ENCODE assay signal across 8 cellular contexts in the genomic region with DNA sequence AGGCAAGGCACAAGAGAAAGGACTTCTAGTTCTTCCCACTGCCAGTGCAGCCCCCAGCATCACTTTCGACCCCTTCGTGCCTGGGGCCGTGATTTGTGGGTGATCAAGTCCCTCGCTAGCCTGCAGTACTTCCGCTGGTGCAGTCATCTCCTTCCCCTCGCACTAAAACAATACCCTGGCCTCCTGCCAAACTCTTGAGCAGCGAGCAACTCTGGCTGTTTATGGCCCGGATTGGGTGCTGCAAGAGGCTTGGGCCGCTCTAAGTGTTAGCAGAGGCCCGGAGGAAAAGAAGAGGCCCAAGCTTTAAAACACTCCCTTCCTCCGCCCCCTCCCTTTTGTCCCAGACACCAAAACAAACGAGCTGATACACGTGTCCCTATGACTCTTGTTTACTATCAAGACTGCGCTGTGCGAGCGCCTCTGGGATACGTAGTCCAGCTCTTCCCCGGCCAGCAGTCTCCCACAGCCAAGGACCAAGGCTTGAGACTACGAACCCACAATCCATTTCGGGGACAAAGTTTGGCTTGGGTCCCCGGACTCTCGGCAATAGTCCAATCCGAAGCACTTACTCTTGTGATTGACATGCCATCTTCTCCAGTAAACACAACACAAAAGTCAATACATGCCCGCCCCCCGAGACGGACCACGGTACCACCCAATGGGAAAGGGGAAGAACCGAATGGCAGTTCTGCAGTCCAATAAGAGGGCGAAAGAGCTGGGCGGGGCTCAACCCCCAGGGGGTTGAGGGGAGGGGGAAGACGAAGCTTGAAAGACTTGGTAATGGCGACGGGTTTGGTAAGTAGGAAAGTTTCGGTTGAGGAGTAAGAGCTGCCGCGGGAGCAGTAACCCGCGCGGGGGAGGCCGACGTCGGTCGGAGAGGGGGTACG. TPM values are rescaled to one million over a fixed set of nuclear protein-coding genes. Genes with fewer than 3 reads are reported as not detected.
DNase-seq lines count a peak whose midpoint lies in the region; ATAC-seq and TF ChIP-seq lines count a peak whose summit lies in the region.

A gene with protein sequence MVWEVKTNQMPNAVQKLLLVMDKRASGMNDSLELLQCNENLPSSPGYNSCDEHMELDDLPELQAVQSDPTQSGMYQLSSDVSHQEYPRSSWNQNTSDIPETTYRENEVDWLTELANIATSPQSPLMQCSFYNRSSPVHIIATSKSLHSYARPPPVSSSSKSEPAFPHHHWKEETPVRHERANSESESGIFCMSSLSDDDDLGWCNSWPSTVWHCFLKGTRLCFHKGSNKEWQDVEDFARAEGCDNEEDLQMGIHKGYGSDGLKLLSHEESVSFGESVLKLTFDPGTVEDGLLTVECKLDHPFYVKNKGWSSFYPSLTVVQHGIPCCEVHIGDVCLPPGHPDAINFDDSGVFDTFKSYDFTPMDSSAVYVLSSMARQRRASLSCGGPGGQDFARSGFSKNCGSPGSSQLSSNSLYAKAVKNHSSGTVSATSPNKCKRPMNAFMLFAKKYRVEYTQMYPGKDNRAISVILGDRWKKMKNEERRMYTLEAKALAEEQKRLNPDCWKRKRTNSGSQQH (plus strand): TSS at position 771 of the 887 bp plus-strand sequence. CDS start 10,891 bp downstream, outside the sequence.

- ATAC-seq in GM18499 (IDR thresholded peaks at IDR 0.05; ENCODE audit: insufficient read depth, unreplicated experiment) = peak; percentile 82
- ATAC-seq in HG02943 (IDR thresholded peaks at IDR 0.05; ENCODE audit: low read depth, unreplicated experiment) = peak; percentile 89
- ATAC-seq in left ventricle myocardium superior = peak; percentile 90

- DNase-seq in NCI-H187 treated with DMSO at 0.1 percent for 48 hours (lab: John Stamatoyannopoulos, UW) (peak; percentile 99), anterior cingulate cortex (lab: John Stamatoyannopoulos, UW) (peak; percentile 89 to 100 (median 99)), left ventricle myocardium superior (peak; percentile 98), prostate gland (ENCODE audit: low spot score) (peak; percentile 100)

- no peaks in the 10 kb centered on the region for H3K27me3 ChIP-seq in prostate gland (replicated peaks; ENCODE audit: insufficient read depth)

- intact Hi-C loops in T-helper 2 cell treated with Interferon-gamma antibody and Interleukin-4, amounts not matched to agents 100 ng/mL and 5 ng/mL, for 36 hours (cut with micrococcal nuclease) = loop anchor here (1.0 to 5.0 kb wide), 13 partner anchors 42 to 1400 kb away; a partner anchor contains a TSS
- intact Hi-C loops in left ventricle myocardium superior (cut with micrococcal nuclease) (no loop called here), prostate gland (cut with DNase I) (no loop called here)

- H3K4me3 ChIP-seq in prostate gland (peak within 1 kb of the TSS; percentile 94 to 95), urinary bladder (ENCODE audit: low read depth, low read length) (peak within 1 kb of the TSS; percentile 87)

- peak; percentile 89 for TF ChIP-seq POLR2A in prostate gland (IDR thresholded peaks at IDR 0.05)

- H3K4me1 ChIP-seq in prostate gland (replicated peaks) = peaks cover 3% of the 10 kb centered on the region
- no peaks in the 10 kb centered on the region for H3K4me1 ChIP-seq in urinary bladder (ENCODE audit: insufficient read depth)

- H3K36me3 ChIP-seq in prostate gland = no peaks in the 10 kb centered on the region
- H3K36me3 ChIP-seq in urinary bladder (ENCODE audit: insufficient read depth) = no peaks in the 10 kb centered on the region

- peak within 1 kb of the TSS; percentile 100 for H3K27ac ChIP-seq in prostate gland
- H3K27ac ChIP-seq in urinary bladder (ENCODE audit: low read depth) = peak within 1 kb of the TSS; percentile 100

- TF ChIP-seq CTCF in prostate gland (IDR thresholded peaks at IDR 0.05) = peak in 1 of 4 experiments; percentile 17

- no peaks in the 10 kb centered on the region for H3K9me3 ChIP-seq in prostate gland

- under 1% methylated on average over 44 of the region's 44 CpGs for WGBS in prostate gland
- under 1% methylated on average over 44 of the region's 44 CpGs for WGBS in urinary bladder

RNA-seq across cellular contexts. Expression of the gene that starts here (rescaled TPM):
- total RNA-seq in T-helper 2 cell treated with Interferon-gamma antibody and Interleukin-4, amounts not matched to agents 100 ng/mL and 5 ng/mL, for 36 hours = 22.1 and 23.2 TPM in 2 replicates
- total RNA-seq in left ventricle myocardium superior (81.4 TPM), prostate gland (100 to 1,000 TPM in 1 of 2 donors, 10 to 100 TPM in 1; 91.3 to 109 TPM), urinary bladder (146 TPM)
- 68.2 TPM for polyA plus RNA-seq in urinary bladder

Comparison
In these comparisons a context has a peak if more than half of its experiments do, and no peak if none do; other contexts are left out.
1. Peak in every context shown above with its lines: DNase-seq, ATAC-seq, H3K4me3 ChIP-seq and H3K27ac ChIP-seq.